Comparison of ENCODE assay signal across 1 cellular context in the genomic region with DNA sequence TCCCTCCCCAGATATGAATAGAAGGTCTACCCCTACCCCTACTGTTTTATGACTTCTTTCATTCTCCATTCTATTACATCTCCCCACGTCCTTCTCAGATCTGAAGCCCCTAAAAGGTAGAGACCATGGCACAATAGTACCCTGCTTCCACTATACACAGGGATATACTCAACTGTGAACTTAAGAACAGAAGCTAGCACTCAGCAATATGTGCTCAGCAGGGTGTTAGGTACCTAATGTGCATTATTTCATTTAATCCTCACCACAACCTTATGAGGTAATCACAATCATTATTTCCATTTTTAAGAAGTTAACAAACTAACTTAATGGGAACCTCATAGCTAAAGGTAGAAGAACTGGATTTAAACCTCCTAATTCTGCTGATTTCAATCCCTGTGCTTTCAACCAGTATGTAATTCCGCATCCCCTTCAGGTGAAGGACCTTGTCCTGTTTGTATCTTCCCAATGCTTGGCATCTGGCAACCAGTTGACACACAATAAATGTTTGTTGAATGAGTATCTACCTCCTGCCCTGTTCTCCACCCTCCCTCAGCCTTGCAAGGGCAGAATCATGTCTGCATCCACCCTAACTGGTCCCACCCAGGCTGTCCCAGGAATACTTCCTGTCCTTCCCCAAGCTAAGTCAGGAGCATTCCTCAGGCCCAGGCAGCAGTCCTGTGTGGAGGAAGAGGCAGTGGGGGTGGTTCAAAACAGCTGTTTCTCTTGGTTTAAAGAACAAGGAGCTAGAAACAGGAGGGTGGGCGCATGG.
TF ChIP-seq lines count a peak whose summit lies in the region.

No MANE protein-coding gene starts in this region.

TF ChIP-seq in HepG2, 621 proteins besides CTCF, POLR2A, EP300 and RAD21:
- TF ChIP-seq ZNF34 (CRISPR knock-in tag; IDR thresholded peaks at IDR 0.05; ENCODE audit: borderline replicate concordance): no peak
- no peak for TF ChIP-seq TEF (CRISPR knock-in tag; IDR thresholded peaks at IDR 0.05)
- no peak for TF ChIP-seq PHF8 (CRISPR knock-in tag; IDR thresholded peaks at IDR 0.05)
- no peak for TF ChIP-seq KLF6 (CRISPR knock-in tag; IDR thresholded peaks at IDR 0.05)
- TF ChIP-seq, protein P1, sequence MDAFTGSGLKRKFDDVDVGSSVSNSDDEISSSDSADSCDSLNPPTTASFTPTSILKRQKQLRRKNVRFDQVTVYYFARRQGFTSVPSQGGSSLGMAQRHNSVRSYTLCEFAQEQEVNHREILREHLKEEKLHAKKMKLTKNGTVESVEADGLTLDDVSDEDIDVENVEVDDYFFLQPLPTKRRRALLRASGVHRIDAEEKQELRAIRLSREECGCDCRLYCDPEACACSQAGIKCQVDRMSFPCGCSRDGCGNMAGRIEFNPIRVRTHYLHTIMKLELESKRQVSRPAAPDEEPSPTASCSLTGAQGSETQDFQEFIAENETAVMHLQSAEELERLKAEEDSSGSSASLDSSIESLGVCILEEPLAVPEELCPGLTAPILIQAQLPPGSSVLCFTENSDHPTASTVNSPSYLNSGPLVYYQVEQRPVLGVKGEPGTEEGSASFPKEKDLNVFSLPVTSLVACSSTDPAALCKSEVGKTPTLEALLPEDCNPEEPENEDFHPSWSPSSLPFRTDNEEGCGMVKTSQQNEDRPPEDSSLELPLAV (CRISPR knock-in tag; conservative IDR thresholded peaks at IDR 0.05; ENCODE audit: low read depth): no peak
- no peak for TF ChIP-seq ZNF652 (CRISPR knock-in tag; IDR thresholded peaks at IDR 0.05; ENCODE audit: borderline replicate concordance, low read depth)
- TF ChIP-seq KIAA2018 (CRISPR knock-in tag; IDR thresholded peaks at IDR 0.05; ENCODE audit: borderline replicate concordance): no peak
- no peak for TF ChIP-seq ZNF263 (CRISPR knock-in tag; IDR thresholded peaks at IDR 0.05)
- TF ChIP-seq, protein P2, sequence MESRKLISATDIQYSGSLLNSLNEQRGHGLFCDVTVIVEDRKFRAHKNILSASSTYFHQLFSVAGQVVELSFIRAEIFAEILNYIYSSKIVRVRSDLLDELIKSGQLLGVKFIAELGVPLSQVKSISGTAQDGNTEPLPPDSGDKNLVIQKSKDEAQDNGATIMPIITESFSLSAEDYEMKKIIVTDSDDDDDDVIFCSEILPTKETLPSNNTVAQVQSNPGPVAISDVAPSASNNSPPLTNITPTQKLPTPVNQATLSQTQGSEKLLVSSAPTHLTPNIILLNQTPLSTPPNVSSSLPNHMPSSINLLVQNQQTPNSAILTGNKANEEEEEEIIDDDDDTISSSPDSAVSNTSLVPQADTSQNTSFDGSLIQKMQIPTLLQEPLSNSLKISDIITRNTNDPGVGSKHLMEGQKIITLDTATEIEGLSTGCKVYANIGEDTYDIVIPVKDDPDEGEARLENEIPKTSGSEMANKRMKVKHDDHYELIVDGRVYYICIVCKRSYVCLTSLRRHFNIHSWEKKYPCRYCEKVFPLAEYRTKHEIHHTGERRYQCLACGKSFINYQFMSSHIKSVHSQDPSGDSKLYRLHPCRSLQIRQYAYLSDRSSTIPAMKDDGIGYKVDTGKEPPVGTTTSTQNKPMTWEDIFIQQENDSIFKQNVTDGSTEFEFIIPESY (CRISPR knock-in tag; IDR thresholded peaks at IDR 0.05): no peak
- TF ChIP-seq ARNT2 (CRISPR knock-in tag; IDR thresholded peaks at IDR 0.05; ENCODE audit: low read depth): no peak
- no peak for TF ChIP-seq ZNF572 (CRISPR knock-in tag; IDR thresholded peaks at IDR 0.05)
- TF ChIP-seq ZSCAN29 (CRISPR knock-in tag; conservative IDR thresholded peaks at IDR 0.05): no peak
- no peak for TF ChIP-seq FOXC1 (CRISPR knock-in tag; IDR thresholded peaks at IDR 0.05; ENCODE audit: borderline replicate concordance)
- TF ChIP-seq ZNF260 (CRISPR knock-in tag; IDR thresholded peaks at IDR 0.05; ENCODE audit: borderline replicate concordance, low read depth): no peak
- TF ChIP-seq REXO4 (CRISPR knock-in tag; IDR thresholded peaks at IDR 0.05; ENCODE audit: borderline replicate concordance): no peak
